14 cellular contexts compared by ENCODE assay signal in genomic region chr3:14265246-14265962, GRCh38.
A peak's percentile ranks its signal among the peaks of the same experiment; 100 is the strongest.
DNase-seq lines count a peak whose midpoint lies in the region; ATAC-seq and TF ChIP-seq lines count a peak whose summit lies in the region.
"Had no signal": no experiment of that assay in that cellular context is flagged by ENCODE, and none has a peak within 500 bp of the region (broad histone marks: within the 10 kb centered on the region; RNA-seq: fewer than 3 reads in every experiment).

No MANE protein-coding gene starts in this region.

- ATAC-seq in IMR-90 (ENCODE audit: low read depth) = peak; percentile 45
- peak; percentile 85 for ATAC-seq in activated T-helper 17 cell treated with anti-CD3 and anti-CD28 coated beads, Interleukin-2, amount 50 U/mL, for 72 hours (replicated peaks)
- no peak for ATAC-seq in GM21737 (IDR thresholded peaks at IDR 0.05; ENCODE audit: unreplicated experiment)
- no peak for ATAC-seq in GM21360 (IDR thresholded peaks at IDR 0.05; ENCODE audit: unreplicated experiment)
- ATAC-seq in GM18861 (IDR thresholded peaks at IDR 0.05; ENCODE audit: unreplicated experiment) = no peak
- ATAC-seq: GM23338 had no signal

- dilution Hi-C loops in IMR-90 (cut with HindIII; ENCODE audit: low sequenced_read_pairs, unreplicated experiment) = no loop called here

- peak overlapping the region; percentile 59 for H2AFZ ChIP-seq in IMR-90 (replicated peaks; ENCODE audit: low read length, poor library complexity)
- H2AFZ ChIP-seq in mesenchymal stem cell (ENCODE audit: low read depth, low read length) = no peak overlapping the region
- H2AFZ ChIP-seq: GM23338 had no signal

- BruUV-seq in IMR-90 (replicated peaks; lab: Mats Ljungman, UMichigan) = no TSS peak

- DNase-seq in DMS53 (lab: John Stamatoyannopoulos, UW) (peak; percentile 93), IMR-90 (peak; percentile 85), mesenchymal stem cell (peak; percentile 95)
- DNase-seq in stimulated activated CD8-positive, alpha-beta memory T cell treated with anti-CD3 and anti-CD28 coated beads, Interleukin-4, amount 100 ng/mL, for 48 hours = no peak
- DNase-seq: activated CD4-positive, alpha-beta T cell treated with anti-CD3 and anti-CD28 coated beads, Interleukin-2, amount 10 ng/mL, durations not matched to agents 24 days and 14 days; activated naive CD4-positive, alpha-beta T cell treated with anti-CD3 and anti-CD28 coated beads for 36 hours; DMS 273 treated with DMSO at 0.1 percent for 48 hours; effector CD4-positive, alpha-beta T cell; MV-4-11 had no signal

- H3K36me3 Mint-ChIP-seq in activated T-helper 17 cell treated with anti-CD3 and anti-CD28 coated beads, Interleukin-2, amount 50 U/mL, for 72 hours (ENCODE audit: low read depth) = no peaks in the 10 kb centered on the region

- peaks cover 4% of the 10 kb centered on the region for H3K9me1 ChIP-seq in IMR-90 (ENCODE audit: insufficient read depth, low read length)

- H4K5ac ChIP-seq in IMR-90 (ENCODE audit: low read depth, low read length) = no peak overlapping the region

- H4K8ac ChIP-seq in IMR-90 (ENCODE audit: low read depth in 2 of 2, low read length in 2 of 2) = no peak overlapping the region
- H4K8ac ChIP-seq in mesenchymal stem cell (ENCODE audit: low read length) = peak overlapping the region; percentile 19

- no peak overlapping the region for H3K27ac ChIP-seq in IMR-90 (ENCODE audit: insufficient read depth, low read length)
- H3K27ac ChIP-seq in mesenchymal stem cell (ENCODE audit: low read length, poor library complexity, severe bottlenecking) = no peak overlapping the region

- CTCF ChIA-PET in IMR-90 (lab: Yijun Ruan, JAX) = interaction anchor here (1.0 kb wide), 1 partner anchor 62 kb away, joined by 3 read pairs; no protein-coding TSS in a partner anchor

- no peaks in the 10 kb centered on the region for H3K9me3 Mint-ChIP-seq in activated T-helper 17 cell treated with anti-CD3 and anti-CD28 coated beads, Interleukin-2, amount 50 U/mL, for 72 hours
- H3K9me3 Mint-ChIP-seq: activated CD4-positive, alpha-beta T cell treated with anti-CD3 and anti-CD28 coated beads, Interleukin-2, amount 10 ng/mL, durations not matched to agents 24 days and 14 days; activated naive CD4-positive, alpha-beta T cell treated with anti-CD3 and anti-CD28 coated beads for 36 hours had no signal

- H2BK20ac ChIP-seq in IMR-90 (ENCODE audit: low read depth, low read length) = peak overlapping the region; percentile 46

- TF ChIP-seq RAD21 in IMR-90 (IDR thresholded peaks at IDR 0.05; ENCODE audit: low read length) = no peak

- no peaks in the 10 kb centered on the region for H3K4me1 Mint-ChIP-seq in activated T-helper 17 cell treated with anti-CD3 and anti-CD28 coated beads, Interleukin-2, amount 50 U/mL, for 72 hours
- H3K4me1 Mint-ChIP-seq: activated CD4-positive, alpha-beta T cell treated with anti-CD3 and anti-CD28 coated beads, Interleukin-2, amount 10 ng/mL, durations not matched to agents 24 days and 14 days; GM23338 had no signal

- peak overlapping the region; percentile 16; the same call in 1 of the 2 replicates for H3K18ac ChIP-seq in IMR-90 (ENCODE audit: low read depth, low read length)
- peak overlapping the region in 1 of 2 experiments; percentile 35 for H3K18ac ChIP-seq in mesenchymal stem cell (ENCODE audit: low read depth in 1 of 2, low read length in 2 of 2)

- peaks cover 26% of the 10 kb centered on the region for H3K4me1 ChIP-seq in IMR-90 (ENCODE audit: control insufficient read depth, insufficient read depth, low read length)
- H3K4me1 ChIP-seq in mesenchymal stem cell (ENCODE audit: control insufficient read depth, insufficient read depth, low read depth, low read length) = peaks cover 30% of the 10 kb centered on the region

- no peak overlapping the region for H2AK9ac ChIP-seq in IMR-90 (replicated peaks; ENCODE audit: low read depth, low read length, poor library complexity)

- H2BK12ac ChIP-seq in mesenchymal stem cell (ENCODE audit: low read length in 2 of 2) = peak overlapping the region; percentile 43 to 65

- in situ Hi-C loops in IMR-90 (cut with MboI; ENCODE audit: low sequenced_read_pairs) = no loop called here

- H4K20me1 ChIP-seq in IMR-90 (ENCODE audit: insufficient read depth, low read length) = no peaks in the 10 kb centered on the region

- H3K9me3 ChIP-seq in IMR-90 (ENCODE audit: control insufficient read depth, insufficient read depth, low read length) (peaks cover 3% of the 10 kb centered on the region; the same call in 1 of the 2 replicates), mesenchymal stem cell (ENCODE audit: control insufficient read depth, low read length) (no peaks in the 10 kb centered on the region)

- H3K36me3 ChIP-seq in IMR-90 (ENCODE audit: control insufficient read depth, insufficient read depth, low read length) = no peaks in the 10 kb centered on the region
- H3K36me3 ChIP-seq in mesenchymal stem cell (ENCODE audit: control insufficient read depth in 1 of 2, insufficient read depth in 2 of 2, low read depth in 1 of 2, low read length in 2 of 2) = no peaks in the 10 kb centered on the region

- no peak for TF ChIP-seq CTCF in IMR-90 (conservative IDR thresholded peaks at IDR 0.05; ENCODE audit: low read depth, low read length)

- H3K4ac ChIP-seq in IMR-90 (ENCODE audit: low read depth, low read length) = peak overlapping the region; percentile 34
- H3K4ac ChIP-seq in mesenchymal stem cell (ENCODE audit: low read depth in 1 of 2, low read length in 2 of 2) = no peak overlapping the region

- no peak for TF ChIP-seq POLR2A in IMR-90 (IDR thresholded peaks at IDR 0.05; ENCODE audit: low read depth, low read length)

- H2BK15ac ChIP-seq in IMR-90 (ENCODE audit: low read depth, low read length) (peak overlapping the region; percentile 7; the same call in 1 of the 3 replicates), mesenchymal stem cell (ENCODE audit: low read depth, poor library complexity, severe bottlenecking) (peak overlapping the region; percentile 64)

- 88% methylated on average over 5 of the region's 11 CpGs; no CpG with 5 or more reads in 1 of the 2 experiments for WGBS in IMR-90 (ENCODE audit: extremely low coverage in 2 of 2, insufficient read length in 1 of 2), 2 experiments
- 8% methylated on average over 11 of the region's 11 CpGs for WGBS in mesenchymal stem cell

- H3K23ac ChIP-seq in IMR-90 (ENCODE audit: low read depth, low read length) (no peak overlapping the region), mesenchymal stem cell (ENCODE audit: low read length in 2 of 2) (no peak overlapping the region)

- no peak overlapping the region for H3K56ac ChIP-seq in IMR-90 (ENCODE audit: extremely low read depth, insufficient read depth, low read length)

- H3K4me3 Mint-ChIP-seq in activated T-helper 17 cell treated with anti-CD3 and anti-CD28 coated beads, Interleukin-2, amount 50 U/mL, for 72 hours = no peak overlapping the region
- H3K4me3 Mint-ChIP-seq: activated CD4-positive, alpha-beta T cell treated with anti-CD3 and anti-CD28 coated beads, Interleukin-2, amount 10 ng/mL, durations not matched to agents 24 days and 14 days; activated naive CD4-positive, alpha-beta T cell treated with anti-CD3 and anti-CD28 coated beads for 36 hours; GM23338 had no signal

- H3K4me2 ChIP-seq in IMR-90 (ENCODE audit: low read depth, low read length) (no peak overlapping the region), mesenchymal stem cell (ENCODE audit: low read length, poor library complexity, severe bottlenecking) (no peak overlapping the region)
- H3K4me2 ChIP-seq: GM23338 had no signal

- H2BK5ac ChIP-seq in IMR-90 (ENCODE audit: low read depth, low read length, poor library complexity, severe bottlenecking) (no peak overlapping the region), mesenchymal stem cell (ENCODE audit: low read depth, low read length, poor library complexity, severe bottlenecking) (no peak overlapping the region)

- H2BK120ac ChIP-seq in IMR-90 (ENCODE audit: low read depth, low read length) (peak overlapping the region; percentile 66), mesenchymal stem cell (ENCODE audit: low read depth, low read length) (no peak overlapping the region)

- H2AK5ac ChIP-seq in IMR-90 (ENCODE audit: low read depth, low read length) (peak overlapping the region; percentile 56; the same call in 1 of the 2 replicates), mesenchymal stem cell (ENCODE audit: low read length, severe bottlenecking) (peak overlapping the region; percentile 83)

- POLR2A ChIA-PET in IMR-90 (lab: Charles Lee; ENCODE audit: unreplicated experiment) = interaction anchor here (1.0 kb wide), 1 partner anchor 93 kb away, joined by 3 read pairs; no protein-coding TSS in a partner anchor

- no peaks in the 10 kb centered on the region for H3K27me3 ChIP-seq in IMR-90 (ENCODE audit: control insufficient read depth, insufficient read depth, low read length)
- peaks cover 0 to 47% of the 10 kb centered on the region in 2 experiments for H3K27me3 ChIP-seq in mesenchymal stem cell (ENCODE audit: control insufficient read depth in 1 of 2, insufficient read depth in 1 of 2, low read length in 2 of 2)

- peak overlapping the region; percentile 64 for H4K91ac ChIP-seq in IMR-90 (ENCODE audit: insufficient read depth, low read depth, low read length)
- peak overlapping the region; percentile 81 for H4K91ac ChIP-seq in mesenchymal stem cell (ENCODE audit: low read length)

- no peak overlapping the region for H3K27ac Mint-ChIP-seq in activated T-helper 17 cell treated with anti-CD3 and anti-CD28 coated beads, Interleukin-2, amount 50 U/mL, for 72 hours
- H3K27ac Mint-ChIP-seq: activated CD4-positive, alpha-beta T cell treated with anti-CD3 and anti-CD28 coated beads, Interleukin-2, amount 10 ng/mL, durations not matched to agents 24 days and 14 days; activated naive CD4-positive, alpha-beta T cell treated with anti-CD3 and anti-CD28 coated beads for 36 hours; GM23338 had no signal

- intact Hi-C loops in IMR-90 (cut with micrococcal nuclease) = no loop called here

- H3K9ac ChIP-seq in IMR-90 (ENCODE audit: low read depth, low read length) (no peak overlapping the region), mesenchymal stem cell (ENCODE audit: low read length) (peak overlapping the region; percentile 24)

- H3K27me3 Mint-ChIP-seq in activated T-helper 17 cell treated with anti-CD3 and anti-CD28 coated beads, Interleukin-2, amount 50 U/mL, for 72 hours = peaks cover 14% of the 10 kb centered on the region

- no peak overlapping the region for H3K4me3 ChIP-seq in IMR-90 (ENCODE audit: insufficient read depth, low read depth, low read length)
- no peak overlapping the region for H3K4me3 ChIP-seq in mesenchymal stem cell (ENCODE audit: insufficient read depth in 1 of 2, low read depth in 1 of 2, low read length in 2 of 2)
- H3K4me3 ChIP-seq: GM23338 had no signal

- no peaks in the 10 kb centered on the region for H3K79me1 ChIP-seq in IMR-90 (ENCODE audit: low read depth in 1 of 2, low read length in 2 of 2)
- no peaks in the 10 kb centered on the region for H3K79me1 ChIP-seq in mesenchymal stem cell (replicated peaks; ENCODE audit: low read length, poor library complexity, severe bottlenecking)

- H3K14ac ChIP-seq in IMR-90 (replicated peaks; ENCODE audit: low read depth, low read length) (peak overlapping the region; percentile 46; the same call in 1 of the 2 replicates), mesenchymal stem cell (ENCODE audit: low read length in 2 of 2) (no peak overlapping the region)

Comparison
In these comparisons a context has a peak if more than half of its experiments do, and no peak if none do; other contexts are left out.
1. ATAC-seq: peak in IMR-90 (single experiment) and activated T-helper 17 cell treated with anti-CD3 and anti-CD28 coated beads, Interleukin-2, amount 50 U/mL, for 72 hours (single experiment); none in GM21737 (single experiment), GM21360 (single experiment) and GM18861 (single experiment).